In genomic region chr19:4446801-4447200, GRCh38 we compare ENCODE assay signal across 15 cellular contexts. TPM values are rescaled to one million over a fixed set of nuclear protein-coding genes. Genes with fewer than 3 reads are reported as not detected.
DNase-seq lines count a peak whose midpoint lies in the region; ATAC-seq and TF ChIP-seq lines count a peak whose summit lies in the region.
"Had no signal": no experiment of that assay in that cellular context is flagged by ENCODE, and none has a peak within 500 bp of the region (broad histone marks: within the 10 kb centered on the region; RNA-seq: fewer than 3 reads in every experiment).

No MANE protein-coding gene starts in this region.

- H3K27ac ChIP-seq in 22Rv1 (peak overlapping the region; percentile 25; the same call in 1 of the 2 replicates), endodermal cell (ENCODE audit: low read depth, low read length) (peak overlapping the region; percentile 68), right lobe of liver (no peak overlapping the region)
- H3K27ac ChIP-seq: HL-60 had no signal

- no peaks in the 10 kb centered on the region for H3K9me3 ChIP-seq in NT2/D1 (ENCODE audit: insufficient read depth, low read length)
- H3K9me3 ChIP-seq in endodermal cell (ENCODE audit: control insufficient read depth, low read length), result no peaks in the 10 kb centered on the region
- no peaks in the 10 kb centered on the region for H3K9me3 ChIP-seq in right lobe of liver

- H3K27me3 ChIP-seq in NT2/D1 (ENCODE audit: insufficient read depth, insufficient read length) (no peaks in the 10 kb centered on the region), endodermal cell (ENCODE audit: control insufficient read depth, insufficient read depth, low read length, poor library complexity, severe bottlenecking) (no peaks in the 10 kb centered on the region), right lobe of liver (no peaks in the 10 kb centered on the region)

- H3K36me3 Mint-ChIP-seq in endodermal cell (ENCODE audit: low read depth) (peaks cover 33% of the 10 kb centered on the region), immature natural killer cell (peaks cover 0 to 6% (median 3%) of the 10 kb centered on the region in 3 donors)

- TF ChIP-seq CTCF in 22Rv1 (IDR thresholded peaks at IDR 0.05) (no peak), endodermal cell (conservative IDR thresholded peaks at IDR 0.05) (no peak), right lobe of liver (IDR thresholded peaks at IDR 0.05) (no peak)

- H3K4me3 Mint-ChIP-seq in endodermal cell (no peak overlapping the region), immature natural killer cell (no peak overlapping the region)
- H3K4me3 Mint-ChIP-seq: B cell; CD4-positive, alpha-beta T cell had no signal

- no peak for ATAC-seq in right lobe of liver

- no peaks in the 10 kb centered on the region for H3K9me3 Mint-ChIP-seq in endodermal cell
- no peaks in the 10 kb centered on the region for H3K9me3 Mint-ChIP-seq in immature natural killer cell
- H3K9me3 Mint-ChIP-seq: CD4-positive, alpha-beta T cell had no signal

- H3K4me1 Mint-ChIP-seq in endodermal cell, result no peaks in the 10 kb centered on the region
- H3K4me1 Mint-ChIP-seq in immature natural killer cell, result no peaks in the 10 kb centered on the region

- H3K9ac ChIP-seq in NT2/D1 (ENCODE audit: insufficient read length, low read depth) (peak overlapping the region; percentile 17), endodermal cell (ENCODE audit: extremely low read depth, low read length, poor library complexity, severe bottlenecking) (no peak overlapping the region)

- H3K27me3 Mint-ChIP-seq in endodermal cell (ENCODE audit: insufficient read depth) (no peaks in the 10 kb centered on the region), immature natural killer cell (ENCODE audit: low read depth in 3 of 3) (peaks cover 0 to 4% (median 3%) of the 10 kb centered on the region in 3 donors)
- H3K27me3 Mint-ChIP-seq: B cell; CD4-positive, alpha-beta T cell had no signal

- TF ChIP-seq POLR2A in GM15510 (IDR thresholded peaks at IDR 0.05; ENCODE audit: borderline replicate concordance, extremely low read depth, insufficient read length) (peak; percentile 8), right lobe of liver (IDR thresholded peaks at IDR 0.05) (no peak)

- H3K36me3 ChIP-seq in NT2/D1 (ENCODE audit: insufficient read depth, insufficient read length, low read length) (peaks cover 88% of the 10 kb centered on the region), endodermal cell (ENCODE audit: control insufficient read depth, insufficient read depth, low read length) (peaks cover 18% of the 10 kb centered on the region), right lobe of liver (peaks cover 9 to 47% (median 35%) of the 10 kb centered on the region in 4 donors)

- no peak for DNase-seq in NT2/D1 (ENCODE audit: low read depth, low spot score)
- no peak for DNase-seq in endodermal cell
- no peak for DNase-seq in right lobe of liver
- no peak for DNase-seq in activated gamma-delta T cell treated with Interleukin-2 at 50 U/mL for 16 hours
- DNase-seq in NCI-H2029 (lab: John Stamatoyannopoulos, UW), result no peak
- DNase-seq in immature natural killer cell, result no peak
- DNase-seq: C1 segment of cervical spinal cord; Calu3; CD4-positive, alpha-beta T cell; DMS79; KG1 had no signal

- intact Hi-C loops in right lobe of liver (cut with DNase I), result no loop called here

- WGBS in endodermal cell (ENCODE audit: insufficient coverage in 1 of 2, insufficient read length in 1 of 2), 2 experiments, result 89 to 99% methylated on average over 9 to 10 of the region's 10 CpGs
- 80% methylated on average over 1 of the region's 10 CpGs for WGBS in right lobe of liver (ENCODE audit: insufficient coverage, low coverage, low lambda C conversion rate, missing lambda C conversion rate)

- H3K4me1 ChIP-seq in NT2/D1 (ENCODE audit: insufficient read depth, insufficient read length) (peaks cover 21% of the 10 kb centered on the region), endodermal cell (ENCODE audit: control insufficient read depth, insufficient read depth, low read length) (no peaks in the 10 kb centered on the region), right lobe of liver (peaks cover 0 to 18% (median 8%) of the 10 kb centered on the region in 4 donors)

- H3K27ac Mint-ChIP-seq in endodermal cell (no peak overlapping the region), immature natural killer cell (no peak overlapping the region)
- H3K27ac Mint-ChIP-seq: B cell; CD4-positive, alpha-beta T cell had no signal

- H3K4me3 ChIP-seq in NT2/D1 (ENCODE audit: insufficient read length, low read depth) (no peak overlapping the region), endodermal cell (ENCODE audit: low read length) (no peak overlapping the region), right lobe of liver (no peak overlapping the region)

RNA-seq across cellular contexts. Expression of gene UBXN6, which starts 10.8 kb away (rescaled TPM):
- total RNA-seq in endodermal cell, result 10 to 100 TPM; 31.2 to 36.9 TPM
- 37.4 TPM for polyA plus RNA-seq in endodermal cell (2013, experiment 1 of 2)
- 37.1 TPM for polyA plus RNA-seq in endodermal cell (2013, experiment 2 of 2)
- total RNA-seq in right lobe of liver, result 10 to 100 TPM; 47.2 to 79.1 (median 58.8) TPM
- polyA plus RNA-seq in immature natural killer cell, result 1 to 10 TPM; 4.7 to 8.3 (median 6.3) TPM

RNA-seq across cellular contexts. Expression of gene HDGFL2, which starts 25.3 kb away (rescaled TPM):
- total RNA-seq in endodermal cell, result 100 to 1,000 TPM; 117 TPM
- polyA plus RNA-seq in endodermal cell (2013, experiment 1 of 2), result 91.6 TPM
- polyA plus RNA-seq in endodermal cell (2013, experiment 2 of 2), result 89.8 TPM
- 10 to 100 TPM in 5 of 6 experiments, 1 to 10 TPM in 1; 8.4 to 16.3 (median 14.0) TPM for total RNA-seq in right lobe of liver
- 10 to 100 TPM in 2 of 3 donors, 1 to 10 TPM in 1; 7.3 to 32.5 (median 16.1) TPM for polyA plus RNA-seq in immature natural killer cell

RNA-seq across cellular contexts. Expression of gene CHAF1A, which starts 44.4 kb away (rescaled TPM):
- 10 to 100 TPM; 70.7 to 76.9 TPM for total RNA-seq in endodermal cell
- polyA plus RNA-seq in endodermal cell (2013, experiment 1 of 2), result 48.1 TPM
- 46.4 TPM for polyA plus RNA-seq in endodermal cell (2013, experiment 2 of 2)
- total RNA-seq in right lobe of liver, result 1 to 10 TPM; 3.1 to 9.2 (median 3.5) TPM
- polyA plus RNA-seq in immature natural killer cell, result 1 to 10 TPM; 1.5 to 8.5 (median 2.9) TPM

RNA-seq across cellular contexts. Expression of gene SH3GL1, which starts 46.5 kb away (rescaled TPM):
- total RNA-seq in endodermal cell (10 to 100 TPM; 76.8 to 77.0 TPM), right lobe of liver (10 to 100 TPM; 22.6 to 47.7 (median 25.2) TPM)
- polyA plus RNA-seq in endodermal cell (2013, experiment 1 of 2), result 76.9 TPM
- 77.1 TPM for polyA plus RNA-seq in endodermal cell (2013, experiment 2 of 2)
- 10 to 100 TPM; 13.8 to 24.6 (median 18.4) TPM for polyA plus RNA-seq in immature natural killer cell

Comparison
In these comparisons a context has a peak if more than half of its experiments do, and no peak if none do; other contexts are left out.
1. H3K27ac ChIP-seq: peak in 22Rv1 (single experiment) and endodermal cell (single experiment); none in right lobe of liver (0 of 3).
2. RNA of gene HDGFL2, which starts 25.3 kb away (total RNA-seq): 117 TPM in endodermal cell; 8.4 to 16.3 TPM in right lobe of liver; every median in the first group is over 4 times any median in the second.
3. RNA of gene CHAF1A, which starts 44.4 kb away (total RNA-seq): 70.7 to 76.9 TPM in endodermal cell; 3.1 to 9.2 TPM in right lobe of liver; every median in the first group is over 4 times any median in the second.